Comparison of ENCODE assay signal across 34 cellular contexts in the genomic region with DNA sequence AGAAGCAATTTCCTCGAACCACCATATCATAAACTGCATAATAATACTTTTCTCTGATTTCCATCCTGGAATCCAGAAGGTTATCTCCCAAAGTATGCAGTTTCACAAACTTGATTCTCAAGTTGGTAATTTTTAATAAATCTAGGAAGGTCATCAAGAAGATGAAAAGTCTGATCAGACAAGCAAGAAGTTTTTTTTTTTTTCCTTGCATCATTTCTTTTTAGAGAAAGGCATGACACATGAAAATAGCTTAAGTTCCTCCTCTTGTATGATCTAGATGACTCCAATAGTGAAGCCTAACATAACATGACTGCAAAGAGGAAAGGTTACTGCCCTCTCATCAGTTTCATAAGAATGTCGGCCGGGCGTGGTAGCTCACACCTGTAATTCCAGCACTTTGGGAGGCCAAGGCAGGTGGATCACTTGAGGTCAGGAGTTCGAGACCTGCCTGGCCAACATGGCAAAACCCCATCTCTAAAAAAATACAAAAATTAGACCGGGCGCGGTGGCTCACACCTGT. TPM values are rescaled to one million over a fixed set of nuclear protein-coding genes. Genes with fewer than 3 reads are reported as not detected.
"Had no signal": no experiment of that assay in that cellular context is flagged by ENCODE, and none has a peak within 500 bp of the region (broad histone marks: within the 10 kb centered on the region; RNA-seq: fewer than 3 reads in every experiment).

No MANE protein-coding gene starts in this region.

- H3K4me1 Mint-ChIP-seq: activated B cell treated with CpG ODN at 0.5 μM for 24 hours; activated CD8-positive, alpha-beta memory T cell treated with anti-CD3 and anti-CD28 coated beads, Interleukin-2, amount 10 ng/mL, durations not matched to agents 7 days and 5 days; activated naive CD4-positive, alpha-beta T cell treated with anti-CD3 and anti-CD28 coated beads, Interleukin-2, amount 50 U/mL, for 24 hours; activated naive CD8-positive, alpha-beta T cell treated with anti-CD3 and anti-CD28 coated beads for 36 hours; activated naive CD8-positive, alpha-beta T cell treated with anti-CD3 and anti-CD28 coated beads, Interleukin-2, amount 50 U/mL, for 24 hours; T-helper 17 cell had no signal

- H3K4me1 ChIP-seq: adrenal gland, body of pancreas, gastrocnemius medialis had no signal

- DNase-seq: activated B cell treated with CpG ODN at 0.5 μM for 24 hours; activated CD4-positive, alpha-beta memory T cell treated with anti-CD3 and anti-CD28 coated beads for 36 hours; activated CD4-positive, alpha-beta T cell treated with anti-CD3 and anti-CD28 coated beads for 48 hours; activated CD4-positive, alpha-beta T cell treated with anti-CD3 and anti-CD28 coated beads, Interleukin-2, amount 50 U/mL, for 1 hour; activated CD8-positive, alpha-beta memory T cell treated with anti-CD3 and anti-CD28 coated beads, Interleukin-2, amount 10 ng/mL, durations not matched to agents 7 days and 5 days; activated CD8-positive, alpha-beta memory T cell treated with anti-CD3 and anti-CD28 coated beads, Interleukin-2, amount 50 U/mL, for 4 hours; activated CD8-positive, alpha-beta T cell treated with anti-CD3 and anti-CD28 coated beads, Interleukin-2, amount 10 ng/mL, durations not matched to agents 7 days and 5 days; activated effector memory CD4-positive, alpha-beta T cell treated with anti-CD3 and anti-CD28 coated beads, Interleukin-2, amount 50 U/mL, for 16 hours; activated naive CD4-positive, alpha-beta T cell treated with anti-CD3 and anti-CD28 coated beads for 36 hours; activated naive CD8-positive, alpha-beta T cell treated with anti-CD3 and anti-CD28 coated beads for 36 hours; activated naive CD8-positive, alpha-beta T cell treated with anti-CD3 and anti-CD28 coated beads, Interleukin-2, amount 50 U/mL, for 24 hours; activated T-cell treated with anti-CD3 and anti-CD28 coated beads, Interleukin-2, amount 50 U/mL, for 1 hour; activated T-cell treated with anti-CD3 and anti-CD28 coated beads, Interleukin-2, amount 50 U/mL, for 48 hours; adrenal gland; amygdala; aorta; body of pancreas; caudate nucleus; cortex of kidney; dermis blood vessel endothelial cell; effector CD4-positive, alpha-beta T cell; effector memory CD8-positive, alpha-beta T cell; erythroblast; foreskin fibroblast; gastrocnemius medialis; T-helper 1 cell; T-helper 17 cell; T1000; WERI-Rb-1 had no signal

- ATAC-seq: activated CD4-positive, CD25-positive, alpha-beta regulatory T cell treated with anti-CD3 and anti-CD28 coated beads, Interleukin-2, amount 50 U/mL, for 24 hours; activated CD8-positive, alpha-beta memory T cell treated with anti-CD3 and anti-CD28 coated beads, Interleukin-2, amount 10 ng/mL, durations not matched to agents 7 days and 5 days; activated CD8-positive, alpha-beta T cell treated with anti-CD3 and anti-CD28 coated beads, Interleukin-2, amount 10 ng/mL, durations not matched to agents 7 days and 5 days; activated naive CD8-positive, alpha-beta T cell treated with anti-CD3 and anti-CD28 coated beads, Interleukin-2, amount 50 U/mL, for 24 hours; body of pancreas; effector memory CD8-positive, alpha-beta T cell; gastrocnemius medialis; T-helper 17 cell had no signal

- H3K27ac ChIP-seq: adrenal gland, body of pancreas, gastrocnemius medialis, WERI-Rb-1 had no signal

- H3K27me3 ChIP-seq: adrenal gland, body of pancreas, gastrocnemius medialis had no signal

- H3K9me3 ChIP-seq: adrenal gland, body of pancreas, gastrocnemius medialis had no signal

- H3K9me3 Mint-ChIP-seq: activated B cell treated with CpG ODN at 0.5 μM for 24 hours; activated CD4-positive, alpha-beta memory T cell treated with anti-CD3 and anti-CD28 coated beads for 36 hours; activated naive CD4-positive, alpha-beta T cell treated with anti-CD3 and anti-CD28 coated beads for 36 hours; activated naive CD4-positive, alpha-beta T cell treated with anti-CD3 and anti-CD28 coated beads, Interleukin-2, amount 50 U/mL, for 24 hours; activated naive CD8-positive, alpha-beta T cell treated with anti-CD3 and anti-CD28 coated beads for 36 hours; activated naive CD8-positive, alpha-beta T cell treated with anti-CD3 and anti-CD28 coated beads, Interleukin-2, amount 50 U/mL, for 24 hours; activated T-helper 1 cell treated with anti-CD3 and anti-CD28 coated beads, Interleukin-12 subunit alpha, Interleukin-12 subunit beta, Interleukin-2, Interleukin-4 antibody, amounts not matched to agents 30 ng/mL and 10 ng/mL and 1 ng/mL, durations not matched to agents 14 hours and 24 hours and 36 hours; activated T-helper 2 cell treated with anti-CD3 and anti-CD28 coated beads, Interferon-gamma antibody, Interleukin-2, Interleukin-4, amounts not matched to agents 10 μg/mL and 5 μg/mL and 100 μg/mL, durations not matched to agents 14 hours and 24 hours and 36 hours; effector memory CD8-positive, alpha-beta T cell; T-helper 2 cell treated with Interferon-gamma antibody and Interleukin-4, amounts not matched to agents 5 μg/mL and 100 μg/mL, for 36 hours had no signal

- H3K27me3 Mint-ChIP-seq: activated naive CD8-positive, alpha-beta T cell treated with anti-CD3 and anti-CD28 coated beads, Interleukin-2, amount 50 U/mL, for 24 hours had no signal

- H3K4me3 Mint-ChIP-seq: activated B cell treated with CpG ODN at 0.5 μM for 24 hours; activated CD4-positive, alpha-beta memory T cell treated with anti-CD3 and anti-CD28 coated beads for 36 hours; activated CD8-positive, alpha-beta memory T cell treated with anti-CD3 and anti-CD28 coated beads, Interleukin-2, amount 10 ng/mL, durations not matched to agents 7 days and 5 days; activated CD8-positive, alpha-beta T cell treated with anti-CD3 and anti-CD28 coated beads, Interleukin-2, amount 10 ng/mL, durations not matched to agents 7 days and 5 days; activated naive CD4-positive, alpha-beta T cell treated with anti-CD3 and anti-CD28 coated beads for 36 hours; activated naive CD4-positive, alpha-beta T cell treated with anti-CD3 and anti-CD28 coated beads, Interleukin-2, amount 50 U/mL, for 24 hours; activated naive CD8-positive, alpha-beta T cell treated with anti-CD3 and anti-CD28 coated beads for 36 hours; activated naive CD8-positive, alpha-beta T cell treated with anti-CD3 and anti-CD28 coated beads, Interleukin-2, amount 50 U/mL, for 24 hours; activated T-helper 1 cell treated with anti-CD3 and anti-CD28 coated beads, Interleukin-12 subunit alpha, Interleukin-12 subunit beta, Interleukin-2, Interleukin-4 antibody, amounts not matched to agents 30 ng/mL and 10 ng/mL and 1 ng/mL, durations not matched to agents 14 hours and 24 hours and 36 hours; effector memory CD8-positive, alpha-beta T cell; T-helper 17 cell; T-helper 2 cell treated with Interferon-gamma antibody and Interleukin-4, amounts not matched to agents 5 μg/mL and 100 μg/mL, for 36 hours had no signal

- H3K36me3 Mint-ChIP-seq: activated CD4-positive, alpha-beta memory T cell treated with anti-CD3 and anti-CD28 coated beads for 36 hours; activated CD8-positive, alpha-beta memory T cell treated with anti-CD3 and anti-CD28 coated beads, Interleukin-2, amount 10 ng/mL, durations not matched to agents 7 days and 5 days; activated naive CD4-positive, alpha-beta T cell treated with anti-CD3 and anti-CD28 coated beads, Interleukin-2, amount 50 U/mL, for 24 hours; activated naive CD8-positive, alpha-beta T cell treated with anti-CD3 and anti-CD28 coated beads for 36 hours had no signal

- H3K4me3 ChIP-seq: adrenal gland, body of pancreas, gastrocnemius medialis had no signal

- H3K27ac Mint-ChIP-seq: activated B cell treated with CpG ODN at 0.5 μM for 24 hours; activated CD4-positive, alpha-beta memory T cell treated with anti-CD3 and anti-CD28 coated beads for 36 hours; activated CD8-positive, alpha-beta memory T cell treated with anti-CD3 and anti-CD28 coated beads, Interleukin-2, amount 10 ng/mL, durations not matched to agents 7 days and 5 days; activated CD8-positive, alpha-beta T cell treated with anti-CD3 and anti-CD28 coated beads, Interleukin-2, amount 10 ng/mL, durations not matched to agents 7 days and 5 days; activated naive CD4-positive, alpha-beta T cell treated with anti-CD3 and anti-CD28 coated beads for 36 hours; activated naive CD4-positive, alpha-beta T cell treated with anti-CD3 and anti-CD28 coated beads, Interleukin-2, amount 50 U/mL, for 24 hours; activated naive CD8-positive, alpha-beta T cell treated with anti-CD3 and anti-CD28 coated beads for 36 hours; activated naive CD8-positive, alpha-beta T cell treated with anti-CD3 and anti-CD28 coated beads, Interleukin-2, amount 50 U/mL, for 24 hours; activated T-helper 1 cell treated with anti-CD3 and anti-CD28 coated beads, Interleukin-12 subunit alpha, Interleukin-12 subunit beta, Interleukin-2, Interleukin-4 antibody, amounts not matched to agents 30 ng/mL and 10 ng/mL and 1 ng/mL, durations not matched to agents 14 hours and 24 hours and 36 hours; activated T-helper 2 cell treated with anti-CD3 and anti-CD28 coated beads, Interferon-gamma antibody, Interleukin-2, Interleukin-4, amounts not matched to agents 10 μg/mL and 5 μg/mL and 100 μg/mL, durations not matched to agents 14 hours and 24 hours and 36 hours; effector memory CD8-positive, alpha-beta T cell; T-helper 17 cell; T-helper 2 cell treated with Interferon-gamma antibody and Interleukin-4, amounts not matched to agents 5 μg/mL and 100 μg/mL, for 36 hours had no signal

RNA-seq across cellular contexts. Expression of gene LAMB1, which starts 22.2 kb away (rescaled TPM):
- total RNA-seq: activated B cell treated with CpG ODN at 0.5 μM for 24 hours; activated CD4-positive, alpha-beta memory T cell treated with anti-CD3 and anti-CD28 coated beads for 36 hours; activated CD8-positive, alpha-beta memory T cell treated with anti-CD3 and anti-CD28 coated beads, Interleukin-2, amount 10 ng/mL, durations not matched to agents 7 days and 5 days; activated CD8-positive, alpha-beta T cell treated with anti-CD3 and anti-CD28 coated beads, Interleukin-2, amount 10 ng/mL, durations not matched to agents 7 days and 5 days; activated T-helper 1 cell treated with anti-CD3 and anti-CD28 coated beads, Interleukin-12 subunit alpha, Interleukin-12 subunit beta, Interleukin-2, Interleukin-4 antibody, amounts not matched to agents 30 ng/mL and 10 ng/mL and 1 ng/mL, durations not matched to agents 14 hours and 24 hours and 36 hours; T-helper 17 cell had no signal
